Comparison of ENCODE assay signal across 9 cellular contexts in the genomic region with DNA sequence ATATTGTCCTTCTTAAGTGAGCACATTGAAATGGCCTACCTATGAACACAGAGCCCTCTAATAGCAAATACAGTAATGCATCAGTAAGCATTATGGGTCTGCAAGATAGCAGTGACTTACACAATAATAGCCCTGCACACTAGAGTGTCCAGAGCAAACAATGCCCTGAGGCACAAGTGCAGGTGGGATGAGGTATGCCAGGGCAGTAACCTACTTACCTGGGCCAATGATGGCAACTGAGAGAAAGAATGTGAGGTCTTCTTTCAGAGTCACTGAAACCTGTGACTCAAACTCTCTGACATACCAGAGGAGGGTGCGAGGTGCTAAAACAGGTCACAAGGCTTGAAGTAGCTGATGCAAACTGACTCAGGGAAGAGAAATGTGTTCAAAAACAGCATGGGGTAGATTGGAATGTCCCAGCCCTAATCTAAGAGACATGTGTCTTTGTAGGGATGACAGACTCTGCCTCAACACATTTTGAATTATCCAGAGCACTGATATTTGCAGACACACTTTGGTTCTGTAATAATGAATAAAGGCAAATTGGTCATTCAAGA.
A peak's percentile ranks its signal among the peaks of the same experiment; 100 is the strongest.
DNase-seq lines count a peak whose midpoint lies in the region; ATAC-seq, FAIRE-seq and TF ChIP-seq lines count a peak whose summit lies in the region.
"Had no signal": no experiment of that assay in that cellular context is flagged by ENCODE, and none has a peak within 500 bp of the region (broad histone marks: within the 10 kb centered on the region; RNA-seq: fewer than 3 reads in every experiment).

No MANE protein-coding gene starts in this region.

- no peak for TF ChIP-seq POLR2A in H54 (IDR thresholded peaks at IDR 0.05; ENCODE audit: low read depth, low read length)

- DNase-seq in H54 (ENCODE audit: insufficient read length, low spot score) (peak; percentile 52), SW480 (ENCODE audit: low spot score) (peak; percentile 88), hepatic stellate cell (ENCODE audit: low spot score) (peak; percentile 57), hypothalamus (lab: John Stamatoyannopoulos, UW) (no peak), T-helper 17 cell (no peak), retina (no peak)

- H3K4me3 ChIP-seq in ACC112 (ENCODE audit: low read depth, low read length): no peak overlapping the region

- H3K27me3 Mint-ChIP-seq in T-helper 17 cell: peaks cover 5% of the 10 kb centered on the region

- H3K27ac Mint-ChIP-seq in T-helper 17 cell: no peak overlapping the region

- no peak overlapping the region for H3K4me3 Mint-ChIP-seq in T-helper 17 cell

- H3K79me2 ChIP-seq in ACC112 (ENCODE audit: control insufficient read depth, insufficient read depth, low read length, unreplicated experiment): no peaks in the 10 kb centered on the region

- H3K4me1 ChIP-seq in ACC112 (ENCODE audit: control insufficient read depth, insufficient read depth, low read length, unreplicated experiment): peaks cover 30% of the 10 kb centered on the region

- H3K9me3 ChIP-seq in T-helper 17 cell (ENCODE audit: control insufficient read depth, low read length, poor library complexity, severe bottlenecking): no peaks in the 10 kb centered on the region

- ATAC-seq in HG02759 (IDR thresholded peaks at IDR 0.05; ENCODE audit: unreplicated experiment) (no peak), T-helper 17 cell (no peak)
- ATAC-seq: left lobe of liver had no signal

- H3K36me3 ChIP-seq in ACC112 (ENCODE audit: insufficient read depth, low read length): no peaks in the 10 kb centered on the region

- no peaks in the 10 kb centered on the region for H3K36me3 Mint-ChIP-seq in T-helper 17 cell (ENCODE audit: low read depth)

- no peak overlapping the region for H2AFZ ChIP-seq in ACC112 (ENCODE audit: low read length, unreplicated experiment)

- peaks cover 10% of the 10 kb centered on the region for H3K4me1 Mint-ChIP-seq in T-helper 17 cell

- FAIRE-seq in H54 (lab: Jason Lieb, UNC): peak; percentile 75

- H3K27ac ChIP-seq in ACC112 (ENCODE audit: low read depth, low read length): peak overlapping the region; percentile 62

- no peaks in the 10 kb centered on the region for H3K27me3 ChIP-seq in ACC112 (ENCODE audit: insufficient read depth, low read length)

Comparison
In these comparisons a context has a peak if more than half of its experiments do, and no peak if none do; other contexts are left out.
1. DNase-seq: peak in H54 (single experiment), SW480 (single experiment) and hepatic stellate cell (single experiment); none in hypothalamus (0 of 51), T-helper 17 cell (0 of 3) and retina (single experiment).